Comparison of ENCODE assay signal across 1 cellular context in the genomic region with DNA sequence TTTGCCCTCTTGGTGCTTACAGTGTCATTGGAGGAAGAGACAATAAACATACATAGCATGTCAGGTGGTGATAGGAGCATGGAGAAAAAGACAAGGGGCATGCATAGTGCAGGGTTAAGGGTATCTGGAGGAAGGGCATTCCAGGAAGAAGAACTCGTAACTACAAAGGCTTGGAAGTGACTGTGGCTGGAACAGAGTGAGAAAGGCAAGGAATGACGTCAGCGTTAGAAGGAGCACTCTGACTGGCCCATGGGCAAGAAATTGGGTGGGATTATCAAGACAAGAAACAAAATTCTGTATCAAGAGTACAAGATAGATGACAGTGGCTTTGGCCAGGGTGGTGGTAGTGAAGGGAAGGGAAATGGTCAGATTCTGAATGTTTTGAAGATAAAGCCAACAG.
TF ChIP-seq lines count a peak whose summit lies in the region.

No MANE protein-coding gene starts in this region.

TF ChIP-seq in HepG2, 621 proteins besides CTCF, POLR2A, EP300 and RAD21:
- TF ChIP-seq CREB1 (IDR thresholded peaks at IDR 0.05) (peak; percentile 83), CREB1 (CRISPR knock-in tag; IDR thresholded peaks at IDR 0.05) (no peak), ATF7 (IDR thresholded peaks at IDR 0.05) (peak; percentile 92), ATF7 (CRISPR knock-in tag; IDR thresholded peaks at IDR 0.05) (no peak), FOXM1 (CRISPR knock-in tag; IDR thresholded peaks at IDR 0.05) (no peak)
